2 cellular contexts compared by ENCODE assay signal in the genomic region with DNA sequence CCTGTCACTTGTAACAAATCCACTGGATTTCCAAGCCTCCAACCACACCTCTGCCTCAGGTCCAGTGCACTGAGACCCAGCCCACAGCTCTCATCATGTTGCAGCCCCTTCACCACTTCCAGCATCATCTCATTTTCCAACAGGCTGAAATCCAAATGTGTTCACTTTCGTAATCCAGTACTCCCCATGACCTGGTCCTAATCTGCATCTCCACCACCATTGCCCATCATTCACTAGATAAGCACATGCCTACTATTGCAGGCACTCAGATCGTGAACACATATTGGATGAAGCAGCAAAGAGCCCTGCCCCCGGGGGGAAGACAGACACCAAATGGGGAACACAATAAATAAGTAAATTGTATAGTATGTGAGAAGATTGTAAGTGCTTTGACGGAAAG.
TF ChIP-seq lines count a peak whose summit lies in the region.

No MANE protein-coding gene starts in this region.

TF ChIP-seq in liver, 16 proteins besides CTCF, POLR2A, EP300 and RAD21 (continued from another document):
- TF ChIP-seq JUND (IDR thresholded peaks at IDR 0.05) = no peak
- TF ChIP-seq, protein P1, sequence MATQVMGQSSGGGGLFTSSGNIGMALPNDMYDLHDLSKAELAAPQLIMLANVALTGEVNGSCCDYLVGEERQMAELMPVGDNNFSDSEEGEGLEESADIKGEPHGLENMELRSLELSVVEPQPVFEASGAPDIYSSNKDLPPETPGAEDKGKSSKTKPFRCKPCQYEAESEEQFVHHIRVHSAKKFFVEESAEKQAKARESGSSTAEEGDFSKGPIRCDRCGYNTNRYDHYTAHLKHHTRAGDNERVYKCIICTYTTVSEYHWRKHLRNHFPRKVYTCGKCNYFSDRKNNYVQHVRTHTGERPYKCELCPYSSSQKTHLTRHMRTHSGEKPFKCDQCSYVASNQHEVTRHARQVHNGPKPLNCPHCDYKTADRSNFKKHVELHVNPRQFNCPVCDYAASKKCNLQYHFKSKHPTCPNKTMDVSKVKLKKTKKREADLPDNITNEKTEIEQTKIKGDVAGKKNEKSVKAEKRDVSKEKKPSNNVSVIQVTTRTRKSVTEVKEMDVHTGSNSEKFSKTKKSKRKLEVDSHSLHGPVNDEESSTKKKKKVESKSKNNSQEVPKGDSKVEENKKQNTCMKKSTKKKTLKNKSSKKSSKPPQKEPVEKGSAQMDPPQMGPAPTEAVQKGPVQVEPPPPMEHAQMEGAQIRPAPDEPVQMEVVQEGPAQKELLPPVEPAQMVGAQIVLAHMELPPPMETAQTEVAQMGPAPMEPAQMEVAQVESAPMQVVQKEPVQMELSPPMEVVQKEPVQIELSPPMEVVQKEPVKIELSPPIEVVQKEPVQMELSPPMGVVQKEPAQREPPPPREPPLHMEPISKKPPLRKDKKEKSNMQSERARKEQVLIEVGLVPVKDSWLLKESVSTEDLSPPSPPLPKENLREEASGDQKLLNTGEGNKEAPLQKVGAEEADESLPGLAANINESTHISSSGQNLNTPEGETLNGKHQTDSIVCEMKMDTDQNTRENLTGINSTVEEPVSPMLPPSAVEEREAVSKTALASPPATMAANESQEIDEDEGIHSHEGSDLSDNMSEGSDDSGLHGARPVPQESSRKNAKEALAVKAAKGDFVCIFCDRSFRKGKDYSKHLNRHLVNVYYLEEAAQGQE (IDR thresholded peaks at IDR 0.05) = no peak
- no peak for TF ChIP-seq FOXA2 (IDR thresholded peaks at IDR 0.05)
- TF ChIP-seq YY1 (IDR thresholded peaks at IDR 0.05) = peak; percentile 54
- no peak for TF ChIP-seq TAF1 (conservative IDR thresholded peaks at IDR 0.05)
- TF ChIP-seq, protein P2, sequence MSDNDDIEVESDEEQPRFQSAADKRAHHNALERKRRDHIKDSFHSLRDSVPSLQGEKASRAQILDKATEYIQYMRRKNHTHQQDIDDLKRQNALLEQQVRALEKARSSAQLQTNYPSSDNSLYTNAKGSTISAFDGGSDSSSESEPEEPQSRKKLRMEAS (IDR thresholded peaks at IDR 0.05) = no peak
- TF ChIP-seq, protein P3, sequence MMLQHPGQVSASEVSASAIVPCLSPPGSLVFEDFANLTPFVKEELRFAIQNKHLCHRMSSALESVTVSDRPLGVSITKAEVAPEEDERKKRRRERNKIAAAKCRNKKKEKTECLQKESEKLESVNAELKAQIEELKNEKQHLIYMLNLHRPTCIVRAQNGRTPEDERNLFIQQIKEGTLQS (IDR thresholded peaks at IDR 0.05) = no peak
- no peak for TF ChIP-seq NR2F2 (IDR thresholded peaks at IDR 0.05)
- TF ChIP-seq HNF4G (IDR thresholded peaks at IDR 0.05) = no peak
- TF ChIP-seq HNF4A (conservative IDR thresholded peaks at IDR 0.05) = peak in 1 of 2 donors; percentile 20
- TF ChIP-seq, protein P4, sequence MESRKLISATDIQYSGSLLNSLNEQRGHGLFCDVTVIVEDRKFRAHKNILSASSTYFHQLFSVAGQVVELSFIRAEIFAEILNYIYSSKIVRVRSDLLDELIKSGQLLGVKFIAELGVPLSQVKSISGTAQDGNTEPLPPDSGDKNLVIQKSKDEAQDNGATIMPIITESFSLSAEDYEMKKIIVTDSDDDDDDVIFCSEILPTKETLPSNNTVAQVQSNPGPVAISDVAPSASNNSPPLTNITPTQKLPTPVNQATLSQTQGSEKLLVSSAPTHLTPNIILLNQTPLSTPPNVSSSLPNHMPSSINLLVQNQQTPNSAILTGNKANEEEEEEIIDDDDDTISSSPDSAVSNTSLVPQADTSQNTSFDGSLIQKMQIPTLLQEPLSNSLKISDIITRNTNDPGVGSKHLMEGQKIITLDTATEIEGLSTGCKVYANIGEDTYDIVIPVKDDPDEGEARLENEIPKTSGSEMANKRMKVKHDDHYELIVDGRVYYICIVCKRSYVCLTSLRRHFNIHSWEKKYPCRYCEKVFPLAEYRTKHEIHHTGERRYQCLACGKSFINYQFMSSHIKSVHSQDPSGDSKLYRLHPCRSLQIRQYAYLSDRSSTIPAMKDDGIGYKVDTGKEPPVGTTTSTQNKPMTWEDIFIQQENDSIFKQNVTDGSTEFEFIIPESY (IDR thresholded peaks at IDR 0.05) = no peak

TF ChIP-seq in HepG2, 621 proteins besides CTCF, POLR2A, EP300 and RAD21 (continued from another document):
- TF ChIP-seq PRMT3 (CRISPR knock-in tag; IDR thresholded peaks at IDR 0.05; ENCODE audit: borderline replicate concordance, low read depth) (no peak), FOSL2 (CRISPR knock-in tag; IDR thresholded peaks at IDR 0.05) (no peak), MXD4 (CRISPR knock-in tag; IDR thresholded peaks at IDR 0.05) (no peak), PCBP1 (IDR thresholded peaks at IDR 0.05; ENCODE audit: borderline replicate concordance, low read depth, low read length) (no peak), NR2F1 (CRISPR knock-in tag; IDR thresholded peaks at IDR 0.05) (no peak), RBAK (CRISPR knock-in tag; IDR thresholded peaks at IDR 0.05) (no peak), KMT2B (CRISPR knock-in tag; IDR thresholded peaks at IDR 0.05) (no peak), ARID2 (CRISPR knock-in tag; IDR thresholded peaks at IDR 0.05; ENCODE audit: borderline replicate concordance) (no peak)
TF ChIP-seq in HepG2: peak in this region for 0.
